3 cellular contexts compared by ENCODE assay signal in genomic region chr14:88199882-88200281, GRCh38.
TF ChIP-seq lines count a peak whose summit lies in the region.

No MANE protein-coding gene starts in this region.

TF ChIP-seq in HepG2, 621 proteins besides CTCF, POLR2A, EP300 and RAD21:
- TF ChIP-seq MAF1 (CRISPR knock-in tag; IDR thresholded peaks at IDR 0.05; ENCODE audit: borderline replicate concordance) (no peak), ATF7 (IDR thresholded peaks at IDR 0.05) (no peak), ATF7 (CRISPR knock-in tag; IDR thresholded peaks at IDR 0.05) (no peak), MLXIP (CRISPR knock-in tag; IDR thresholded peaks at IDR 0.05; ENCODE audit: borderline replicate concordance) (no peak), U2AF2 (IDR thresholded peaks at IDR 0.05; ENCODE audit: low read depth, low read length) (0 out of 2 replicates have a peak, but pooled peaks have one; percentile 65), SRSF9 (IDR thresholded peaks at IDR 0.05; ENCODE audit: borderline replicate concordance, insufficient read depth, low read depth, low read length, poor library complexity, severe bottlenecking) (peak; percentile 82)

TF ChIP-seq in HEK293, 187 proteins besides CTCF, POLR2A, EP300 and RAD21:
- TF ChIP-seq ZSCAN18 (tag by site-specific recombination; IDR thresholded peaks at IDR 0.05) (no peak), IKZF3 (tag by site-specific recombination; IDR thresholded peaks at IDR 0.05) (no peak), ZNF366 (tag by site-specific recombination; conservative IDR thresholded peaks at IDR 0.05) (peak; percentile 63)

TF ChIP-seq in K562, 482 proteins besides CTCF, POLR2A, EP300 and RAD21:
- TF ChIP-seq ZNF41 (CRISPR knock-in tag; conservative IDR thresholded peaks at IDR 0.05) (no peak), ZNF512 (tag; IDR thresholded peaks at IDR 0.05) (0 out of 2 replicates have a peak, but pooled peaks have one; percentile 52)
